ENCODE assay signal across 2 cellular contexts in the genomic region with DNA sequence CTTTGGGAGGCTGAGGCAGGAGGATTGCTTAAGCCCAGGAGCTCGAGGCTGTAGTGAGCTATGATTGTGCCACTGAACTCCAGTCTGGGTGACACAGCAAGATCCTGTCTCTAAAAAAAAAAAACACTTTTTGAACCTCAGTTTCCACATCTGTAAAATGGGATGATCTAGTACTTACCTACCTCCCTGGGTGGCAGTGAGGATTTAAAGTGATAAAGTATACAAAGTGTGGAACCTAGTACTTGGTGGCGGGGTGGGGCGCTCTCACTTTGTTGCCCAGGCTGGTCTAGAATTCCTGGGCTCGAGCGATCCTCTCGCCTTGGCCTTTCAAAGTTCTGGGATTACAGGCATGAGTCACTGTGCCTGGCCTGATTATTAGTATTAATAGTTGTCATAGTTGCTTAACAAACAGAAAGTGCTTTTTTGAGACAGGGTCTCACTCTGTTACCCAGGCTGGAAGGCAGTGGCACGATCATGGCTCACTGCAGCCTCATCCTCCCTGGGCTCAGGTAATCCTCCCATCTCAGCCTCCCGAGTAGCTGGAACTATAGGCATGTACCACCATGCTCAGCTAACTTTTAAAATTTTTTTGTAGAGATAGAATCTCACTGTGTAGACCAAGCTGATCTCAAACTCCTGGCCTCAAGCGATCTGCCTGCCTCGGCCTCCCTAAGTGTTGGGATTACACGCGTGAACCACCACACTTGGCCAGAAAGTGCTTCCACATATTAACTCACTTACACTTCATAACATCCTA.
TF ChIP-seq lines count a peak whose summit lies in the region.

No MANE protein-coding gene starts in this region.

TF ChIP-seq in liver, 16 proteins besides CTCF, POLR2A, EP300 and RAD21:
- TF ChIP-seq, protein P1, sequence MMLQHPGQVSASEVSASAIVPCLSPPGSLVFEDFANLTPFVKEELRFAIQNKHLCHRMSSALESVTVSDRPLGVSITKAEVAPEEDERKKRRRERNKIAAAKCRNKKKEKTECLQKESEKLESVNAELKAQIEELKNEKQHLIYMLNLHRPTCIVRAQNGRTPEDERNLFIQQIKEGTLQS (IDR thresholded peaks at IDR 0.05) = no peak
- TF ChIP-seq HNF4G (IDR thresholded peaks at IDR 0.05) = no peak
- TF ChIP-seq GABPA (IDR thresholded peaks at IDR 0.05 in 1 of 2, conservative IDR thresholded peaks at IDR 0.05 in 1 of 2) = no peak
- no peak for TF ChIP-seq YY1 (IDR thresholded peaks at IDR 0.05)
- TF ChIP-seq JUND (IDR thresholded peaks at IDR 0.05) = no peak
- TF ChIP-seq RXRA (IDR thresholded peaks at IDR 0.05) = no peak

TF ChIP-seq in WTC11, 78 proteins besides CTCF, POLR2A, EP300 and RAD21 (continued from another document):
- TF ChIP-seq, protein P2, sequence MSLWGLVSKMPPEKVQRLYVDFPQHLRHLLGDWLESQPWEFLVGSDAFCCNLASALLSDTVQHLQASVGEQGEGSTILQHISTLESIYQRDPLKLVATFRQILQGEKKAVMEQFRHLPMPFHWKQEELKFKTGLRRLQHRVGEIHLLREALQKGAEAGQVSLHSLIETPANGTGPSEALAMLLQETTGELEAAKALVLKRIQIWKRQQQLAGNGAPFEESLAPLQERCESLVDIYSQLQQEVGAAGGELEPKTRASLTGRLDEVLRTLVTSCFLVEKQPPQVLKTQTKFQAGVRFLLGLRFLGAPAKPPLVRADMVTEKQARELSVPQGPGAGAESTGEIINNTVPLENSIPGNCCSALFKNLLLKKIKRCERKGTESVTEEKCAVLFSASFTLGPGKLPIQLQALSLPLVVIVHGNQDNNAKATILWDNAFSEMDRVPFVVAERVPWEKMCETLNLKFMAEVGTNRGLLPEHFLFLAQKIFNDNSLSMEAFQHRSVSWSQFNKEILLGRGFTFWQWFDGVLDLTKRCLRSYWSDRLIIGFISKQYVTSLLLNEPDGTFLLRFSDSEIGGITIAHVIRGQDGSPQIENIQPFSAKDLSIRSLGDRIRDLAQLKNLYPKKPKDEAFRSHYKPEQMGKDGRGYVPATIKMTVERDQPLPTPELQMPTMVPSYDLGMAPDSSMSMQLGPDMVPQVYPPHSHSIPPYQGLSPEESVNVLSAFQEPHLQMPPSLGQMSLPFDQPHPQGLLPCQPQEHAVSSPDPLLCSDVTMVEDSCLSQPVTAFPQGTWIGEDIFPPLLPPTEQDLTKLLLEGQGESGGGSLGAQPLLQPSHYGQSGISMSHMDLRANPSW (CRISPR knock-in tag; conservative IDR thresholded peaks at IDR 0.05; ENCODE audit: low read depth) = no peak
- TF ChIP-seq, protein P3, sequence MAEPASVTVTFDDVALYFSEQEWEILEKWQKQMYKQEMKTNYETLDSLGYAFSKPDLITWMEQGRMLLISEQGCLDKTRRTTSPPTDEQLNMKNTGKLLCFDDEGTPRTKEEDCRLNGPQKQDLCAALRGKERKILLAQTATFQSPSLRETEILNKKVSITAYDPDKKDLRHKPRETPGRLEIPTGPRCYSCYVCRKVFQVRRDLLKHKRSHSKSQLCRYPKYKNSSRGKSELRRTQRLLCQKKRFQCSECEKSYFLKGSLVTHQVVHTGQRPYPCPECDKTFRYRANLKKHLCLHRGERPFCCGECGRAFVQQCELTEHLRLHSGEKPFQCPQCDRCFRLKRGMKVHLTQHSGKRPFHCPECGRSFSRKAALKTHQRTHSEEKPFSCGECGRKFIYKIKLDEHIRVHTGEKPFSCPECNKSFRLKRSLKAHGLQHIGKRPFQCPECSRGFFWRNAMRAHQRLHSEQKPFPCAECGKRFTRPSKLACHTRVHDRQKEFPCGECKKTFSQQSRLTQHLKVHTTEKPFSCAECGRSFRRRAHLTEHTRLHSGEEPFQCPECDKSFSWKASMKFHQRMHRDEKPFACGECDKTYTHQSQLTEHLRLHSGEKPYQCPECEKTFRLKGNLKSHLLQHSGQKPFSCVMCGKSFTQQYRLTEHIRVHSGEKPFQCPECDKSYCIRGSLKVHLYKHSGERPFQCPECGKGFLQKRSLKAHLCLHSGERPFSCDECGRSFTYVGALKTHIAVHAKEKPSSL (CRISPR knock-in tag; conservative IDR thresholded peaks at IDR 0.05) = no peak
- no peak for TF ChIP-seq NR2C2 (CRISPR knock-in tag; IDR thresholded peaks at IDR 0.05)
- TF ChIP-seq, protein P4, sequence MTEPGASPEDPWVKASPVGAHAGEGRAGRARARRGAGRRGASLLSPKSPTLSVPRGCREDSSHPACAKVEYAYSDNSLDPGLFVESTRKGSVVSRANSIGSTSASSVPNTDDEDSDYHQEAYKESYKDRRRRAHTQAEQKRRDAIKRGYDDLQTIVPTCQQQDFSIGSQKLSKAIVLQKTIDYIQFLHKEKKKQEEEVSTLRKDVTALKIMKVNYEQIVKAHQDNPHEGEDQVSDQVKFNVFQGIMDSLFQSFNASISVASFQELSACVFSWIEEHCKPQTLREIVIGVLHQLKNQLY (CRISPR knock-in tag; IDR thresholded peaks at IDR 0.05) = no peak
- TF ChIP-seq, protein P5, sequence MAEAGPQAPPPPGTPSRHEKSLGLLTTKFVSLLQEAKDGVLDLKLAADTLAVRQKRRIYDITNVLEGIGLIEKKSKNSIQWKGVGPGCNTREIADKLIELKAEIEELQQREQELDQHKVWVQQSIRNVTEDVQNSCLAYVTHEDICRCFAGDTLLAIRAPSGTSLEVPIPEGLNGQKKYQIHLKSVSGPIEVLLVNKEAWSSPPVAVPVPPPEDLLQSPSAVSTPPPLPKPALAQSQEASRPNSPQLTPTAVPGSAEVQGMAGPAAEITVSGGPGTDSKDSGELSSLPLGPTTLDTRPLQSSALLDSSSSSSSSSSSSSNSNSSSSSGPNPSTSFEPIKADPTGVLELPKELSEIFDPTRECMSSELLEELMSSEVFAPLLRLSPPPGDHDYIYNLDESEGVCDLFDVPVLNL (CRISPR knock-in tag; IDR thresholded peaks at IDR 0.05; ENCODE audit: borderline replicate concordance, low read depth) = no peak
- TF ChIP-seq GTF2I (CRISPR knock-in tag; conservative IDR thresholded peaks at IDR 0.05) = no peak
- TF ChIP-seq CREB1 (CRISPR knock-in tag; IDR thresholded peaks at IDR 0.05) = no peak
- TF ChIP-seq, protein P6, sequence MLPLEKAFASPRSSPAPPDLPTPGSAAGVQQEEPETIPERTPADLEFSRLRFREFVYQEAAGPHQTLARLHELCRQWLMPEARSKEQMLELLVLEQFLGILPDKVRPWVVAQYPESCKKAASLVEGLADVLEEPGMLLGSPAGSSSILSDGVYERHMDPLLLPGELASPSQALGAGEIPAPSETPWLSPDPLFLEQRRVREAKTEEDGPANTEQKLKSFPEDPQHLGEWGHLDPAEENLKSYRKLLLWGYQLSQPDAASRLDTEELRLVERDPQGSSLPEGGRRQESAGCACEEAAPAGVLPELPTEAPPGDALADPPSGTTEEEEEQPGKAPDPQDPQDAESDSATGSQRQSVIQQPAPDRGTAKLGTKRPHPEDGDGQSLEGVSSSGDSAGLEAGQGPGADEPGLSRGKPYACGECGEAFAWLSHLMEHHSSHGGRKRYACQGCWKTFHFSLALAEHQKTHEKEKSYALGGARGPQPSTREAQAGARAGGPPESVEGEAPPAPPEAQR (CRISPR knock-in tag; IDR thresholded peaks at IDR 0.05) = no peak
- no peak for TF ChIP-seq ATF1 (CRISPR knock-in tag; IDR thresholded peaks at IDR 0.05)
- no peak for TF ChIP-seq ZNF138 (CRISPR knock-in tag; conservative IDR thresholded peaks at IDR 0.05)
- TF ChIP-seq NFATC4 (CRISPR knock-in tag; IDR thresholded peaks at IDR 0.05) = no peak
- no peak for TF ChIP-seq IRF2 (CRISPR knock-in tag; IDR thresholded peaks at IDR 0.05; ENCODE audit: borderline replicate concordance, low read depth)
- no peak for TF ChIP-seq SOX15 (CRISPR knock-in tag; IDR thresholded peaks at IDR 0.05)
- TF ChIP-seq, protein P7, sequence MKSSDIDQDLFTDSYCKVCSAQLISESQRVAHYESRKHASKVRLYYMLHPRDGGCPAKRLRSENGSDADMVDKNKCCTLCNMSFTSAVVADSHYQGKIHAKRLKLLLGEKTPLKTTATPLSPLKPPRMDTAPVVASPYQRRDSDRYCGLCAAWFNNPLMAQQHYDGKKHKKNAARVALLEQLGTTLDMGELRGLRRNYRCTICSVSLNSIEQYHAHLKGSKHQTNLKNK (CRISPR knock-in tag; IDR thresholded peaks at IDR 0.05) = no peak
